ENCODE assay signal across 8 cellular contexts in genomic region chr2:1744446-1745170, GRCh38. TPM values are rescaled to one million over a fixed set of nuclear protein-coding genes. Genes with fewer than 3 reads are reported as not detected.
DNase-seq lines count a peak whose midpoint lies in the region; TF ChIP-seq lines count a peak whose summit lies in the region.

Gene PXDN (minus strand): TSS chr2:1744515. CDS start chr2:1744455, 60 bp downstream.

- H3K79me2 ChIP-seq in Loucy (ENCODE audit: insufficient read depth, low read length) (peaks cover 49% of the 10 kb centered on the region), smooth muscle cell (ENCODE audit: low read depth) (peaks cover 46% of the 10 kb centered on the region), MM.1S (ENCODE audit: low read length) (no peaks in the 10 kb centered on the region)

- no peaks in the 10 kb centered on the region for H3K9me3 ChIP-seq in Loucy (ENCODE audit: insufficient read depth, low read depth, low read length)
- H3K9me3 ChIP-seq in smooth muscle cell (replicated peaks; ENCODE audit: low read depth), result no peaks in the 10 kb centered on the region
- H3K9me3 ChIP-seq in MM.1S (replicated peaks; ENCODE audit: insufficient read depth, low read length), result no peaks in the 10 kb centered on the region

- no peaks in the 10 kb centered on the region for H3K36me3 ChIP-seq in Loucy (ENCODE audit: insufficient read depth, low read length)
- H3K36me3 ChIP-seq in brain microvascular endothelial cell (replicated peaks), result peaks cover 3% of the 10 kb centered on the region
- no peaks in the 10 kb centered on the region for H3K36me3 ChIP-seq in smooth muscle cell (ENCODE audit: low read depth)
- no peaks in the 10 kb centered on the region for H3K36me3 ChIP-seq in MM.1S (replicated peaks; ENCODE audit: insufficient read depth, low read length)

- in situ Hi-C loops in brain microvascular endothelial cell (cut with HindIII; ENCODE audit: low pct_ligation_motif_present, low sequenced_read_pairs) (loop anchor here (25.0 kb wide), 1 partner anchor 157 kb away; no protein-coding TSS in a partner anchor), GM13977 (cut with MboI; ENCODE audit: low pct_unique_long_range_greater_than_20kb, low sequenced_read_pairs, unreplicated experiment) (no loop called here)

- H3K27ac ChIP-seq in brain microvascular endothelial cell (peak within 1 kb of the TSS; percentile 93), smooth muscle cell (ENCODE audit: low read depth) (peak within 1 kb of the TSS; percentile 96), MM.1S (ENCODE audit: low read length) (no peak within 1 kb of the TSS)

- H3K4me2 ChIP-seq in Loucy (ENCODE audit: low read depth, low read length, poor library complexity, severe bottlenecking) (peak within 1 kb of the TSS; percentile 71), smooth muscle cell (peak within 1 kb of the TSS; percentile 93), MM.1S (ENCODE audit: low read depth, low read length) (no peak within 1 kb of the TSS)

- H3K4me1 ChIP-seq in Loucy (ENCODE audit: insufficient read depth, low read length, poor library complexity, severe bottlenecking) (peaks cover 11% of the 10 kb centered on the region), smooth muscle cell (ENCODE audit: low read depth) (peaks cover 21% of the 10 kb centered on the region), MM.1S (ENCODE audit: low read length) (no peaks in the 10 kb centered on the region)

- H2AFZ ChIP-seq in Loucy (ENCODE audit: low read length) (0 out of 2 replicates have a peak within 1 kb of the TSS, but pooled peaks have one; percentile 15), smooth muscle cell (ENCODE audit: low read depth) (peak within 1 kb of the TSS; percentile 68), MM.1S (ENCODE audit: low read length) (no peak within 1 kb of the TSS)

- no peak for DNase-seq in AG09309 (ENCODE audit: low read depth)
- DNase-seq in brain microvascular endothelial cell, result no peak
- DNase-seq in islet precursor cell, result peak; percentile 50
- peak; percentile 59 for DNase-seq in smooth muscle cell (lab: John Stamatoyannopoulos, UW; ENCODE audit: unreplicated experiment)
- DNase-seq in SIG-M5 (lab: John Stamatoyannopoulos, UW), result no peak
- no peak for DNase-seq in GM13977 (ENCODE audit: low spot score)
- DNase-seq in MM.1S, result no peak

- peaks cover 24% of the 10 kb centered on the region for H4K20me1 ChIP-seq in Loucy (ENCODE audit: insufficient read depth, low read length, poor library complexity, severe bottlenecking)
- H4K20me1 ChIP-seq in smooth muscle cell (ENCODE audit: low read depth), result peaks cover 35% of the 10 kb centered on the region
- no peaks in the 10 kb centered on the region for H4K20me1 ChIP-seq in MM.1S (ENCODE audit: insufficient read depth, low read length)

- no peaks in the 10 kb centered on the region for H3F3A ChIP-seq in Loucy (ENCODE audit: low read depth)
- H3F3A ChIP-seq in smooth muscle cell (ENCODE audit: low read depth), result peaks cover 14% of the 10 kb centered on the region
- H3F3A ChIP-seq in MM.1S (ENCODE audit: insufficient read depth, low read length), result no peaks in the 10 kb centered on the region

- TF ChIP-seq CTCF in AG09309 (IDR thresholded peaks at IDR 0.05; ENCODE audit: control insufficient read depth, insufficient read depth, low read depth, low read length, missing control alignments), result no peak
- TF ChIP-seq CTCF in Loucy (conservative IDR thresholded peaks at IDR 0.05; ENCODE audit: low read length), result no peak
- TF ChIP-seq CTCF in brain microvascular endothelial cell (IDR thresholded peaks at IDR 0.05; ENCODE audit: low read depth, low read length, missing control alignments), result no peak
- TF ChIP-seq CTCF in smooth muscle cell (IDR thresholded peaks at IDR 0.05; ENCODE audit: borderline replicate concordance, insufficient read depth, poor library complexity, severe bottlenecking), result no peak
- no peak for TF ChIP-seq CTCF in GM13977 (IDR thresholded peaks at IDR 0.05; ENCODE audit: extremely low read depth, insufficient read depth, missing control alignments)
- TF ChIP-seq CTCF in MM.1S (IDR thresholded peaks at IDR 0.05; ENCODE audit: low read length), result no peak

- H3K9ac ChIP-seq in Loucy (ENCODE audit: low read depth, low read length, poor library complexity, severe bottlenecking) (peak within 1 kb of the TSS; percentile 83), smooth muscle cell (ENCODE audit: low read depth) (peak within 1 kb of the TSS; percentile 90), MM.1S (ENCODE audit: low read length) (no peak within 1 kb of the TSS)

- no peaks in the 10 kb centered on the region for H3K27me3 ChIP-seq in Loucy (ENCODE audit: insufficient read depth, low read length, poor library complexity, severe bottlenecking)
- H3K27me3 ChIP-seq in brain microvascular endothelial cell (replicated peaks), result no peaks in the 10 kb centered on the region
- H3K27me3 ChIP-seq in smooth muscle cell (ENCODE audit: low read depth), result no peaks in the 10 kb centered on the region
- no peaks in the 10 kb centered on the region for H3K27me3 ChIP-seq in MM.1S (replicated peaks; ENCODE audit: insufficient read depth, low read length)

- WGBS in smooth muscle cell (ENCODE audit: low lambda C conversion rate), result 11% methylated on average over 41 of the region's 71 CpGs

- H3K9me2 ChIP-seq in Loucy (replicated peaks; ENCODE audit: low read depth, low read length) (no peaks in the 10 kb centered on the region), MM.1S (replicated peaks; ENCODE audit: insufficient read depth, low read length) (no peaks in the 10 kb centered on the region)

- H3K4me3 ChIP-seq in AG09309 (ENCODE audit: control insufficient read depth, low read depth, low read length) (peak within 1 kb of the TSS; percentile 70), Loucy (ENCODE audit: low read length, poor library complexity, severe bottlenecking) (peak within 1 kb of the TSS; percentile 81), brain microvascular endothelial cell (ENCODE audit: low read depth, low read length) (peak within 1 kb of the TSS; percentile 84), smooth muscle cell (peak within 1 kb of the TSS; percentile 95), MM.1S (ENCODE audit: low read length) (no peak within 1 kb of the TSS)

RNA-seq across cellular contexts. Expression of gene PXDN, which starts in this region (rescaled TPM):
- 328 and 334 TPM in 2 replicates for total RNA-seq in smooth muscle cell
- polyA plus RNA-seq in smooth muscle cell, result 253 and 333 TPM in 2 replicates

Comparison
In these comparisons a context has a peak if more than half of its experiments do, and no peak if none do; other contexts are left out.
1. DNase-seq: peak in islet precursor cell (single experiment) and smooth muscle cell (single experiment); none in AG09309 (single experiment), brain microvascular endothelial cell (single experiment), SIG-M5 (single experiment), GM13977 (single experiment) and MM.1S (single experiment).